ENCODE assay signal across 23 cellular contexts in the genomic region with DNA sequence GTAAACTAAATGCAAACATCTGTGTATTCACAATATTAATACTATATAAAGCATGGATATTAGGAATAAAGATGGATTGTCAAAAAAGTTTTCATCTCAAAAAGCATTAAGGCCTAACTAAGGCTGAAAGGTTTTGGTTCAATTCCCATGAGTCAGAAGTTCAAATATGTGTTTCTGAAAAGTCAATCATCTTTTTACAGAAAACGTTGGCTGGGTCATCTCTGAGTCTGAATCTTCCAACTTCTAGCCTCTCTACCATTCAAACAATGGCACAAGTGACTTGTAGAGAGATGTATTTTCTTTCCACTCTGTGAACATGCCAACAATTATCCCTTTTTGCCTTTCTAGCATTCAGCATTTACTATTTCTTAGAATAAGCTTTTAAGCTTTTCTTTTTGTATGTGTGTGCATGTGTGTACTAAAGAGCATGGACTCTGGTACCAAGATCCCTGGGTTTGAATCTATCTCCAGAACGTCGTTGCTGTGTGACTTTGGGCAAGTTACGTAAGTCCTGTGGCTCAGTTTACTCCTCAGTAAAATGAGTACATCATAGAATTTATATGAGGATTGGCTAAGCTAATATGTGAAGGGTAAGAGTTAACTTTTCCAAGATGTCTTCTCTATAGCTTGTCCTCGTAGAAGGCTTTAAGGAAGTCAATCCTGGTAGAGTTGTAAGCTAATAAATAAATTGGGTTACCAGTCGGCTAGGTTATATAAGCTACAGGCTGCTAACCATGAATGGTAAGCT.
DNase-seq lines count a peak whose midpoint lies in the region; ATAC-seq, FAIRE-seq and TF ChIP-seq lines count a peak whose summit lies in the region.
"Had no signal": no experiment of that assay in that cellular context is flagged by ENCODE, and none has a peak within 500 bp of the region (broad histone marks: within the 10 kb centered on the region; RNA-seq: fewer than 3 reads in every experiment).

No MANE protein-coding gene starts in this region.

- H3K27me3 ChIP-seq in CD8-positive, alpha-beta memory T cell (ENCODE audit: insufficient read depth, low read length, poor library complexity, severe bottlenecking), result no peaks in the 10 kb centered on the region
- H3K27me3 ChIP-seq in K562 (ENCODE audit: control insufficient read depth in 2 of 2, insufficient read depth in 2 of 2, low read length in 2 of 2) (no peaks in the 10 kb centered on the region), right lobe of liver (no peaks in the 10 kb centered on the region), upper lobe of left lung (no peaks in the 10 kb centered on the region)
- H3K27me3 ChIP-seq: BLaER1 had no signal

- WGBS in K562 (ENCODE audit: insufficient coverage, low coverage, missing lambda C conversion rate), result 3% methylated on average over 6 of the region's 6 CpGs
- WGBS in right lobe of liver (ENCODE audit: insufficient coverage, low coverage, low lambda C conversion rate, missing lambda C conversion rate), result 30% methylated on average over 5 of the region's 6 CpGs
- WGBS in upper lobe of left lung, 2 donors, result 71 to 88% methylated on average over 6 of the region's 6 CpGs

- peaks cover 0 to 4% (median 4%) of the 10 kb centered on the region in 3 donors for H3K4me1 Mint-ChIP-seq in CD8-positive, alpha-beta memory T cell
- H3K4me1 Mint-ChIP-seq: B cell; CD4-positive, CD25-positive, alpha-beta regulatory T cell had no signal

- H3K79me2 ChIP-seq in K562 (ENCODE audit: control insufficient read depth, insufficient read depth, low read length), result peaks cover 75% of the 10 kb centered on the region

- ATAC-seq in K562 (peak; percentile 2), right lobe of liver (peak in 3 of 4 donors; percentile 40 to 75 (median 62)), upper lobe of left lung (ENCODE audit: low FRiP score in 2 of 2) (no peak), HG03378 (IDR thresholded peaks at IDR 0.05; ENCODE audit: unreplicated experiment) (no peak)
- ATAC-seq: CD8-positive, alpha-beta T cell; GM12878; GM23338 had no signal

- H3K36me3 Mint-ChIP-seq in CD8-positive, alpha-beta memory T cell, result peaks cover 0 to 3% (median 0%) of the 10 kb centered on the region in 3 donors
- H3K36me3 Mint-ChIP-seq: CD4-positive, CD25-positive, alpha-beta regulatory T cell; CD8-positive, alpha-beta T cell had no signal

- H3K9me3 ChIP-seq in CD8-positive, alpha-beta memory T cell (ENCODE audit: low read length), result no peaks in the 10 kb centered on the region
- H3K9me3 ChIP-seq in K562 (replicated peaks; ENCODE audit: control insufficient read depth, insufficient read depth, low read depth, low read length) (no peaks in the 10 kb centered on the region), right lobe of liver (no peaks in the 10 kb centered on the region), upper lobe of left lung (no peaks in the 10 kb centered on the region)
- H3K9me3 ChIP-seq: BLaER1, HAP-1 had no signal

- peak overlapping the region; percentile 76 to 92 for H3K9ac ChIP-seq in K562 (ENCODE audit: insufficient read depth in 1 of 2, low read depth in 2 of 2, low read length in 2 of 2)
- H3K9ac ChIP-seq: BLaER1 had no signal

- H3K36me3 ChIP-seq in CD8-positive, alpha-beta memory T cell (ENCODE audit: insufficient read depth, low read length), result no peaks in the 10 kb centered on the region
- H3K36me3 ChIP-seq in K562 (ENCODE audit: control insufficient read depth, insufficient read depth, low read length) (peaks cover 40% of the 10 kb centered on the region), right lobe of liver (no peaks in the 10 kb centered on the region), upper lobe of left lung (no peaks in the 10 kb centered on the region)
- H3K36me3 ChIP-seq: BLaER1, HAP-1 had no signal

- CTCF ChIA-PET in CD8-positive, alpha-beta memory T cell (lab: Charles Lee), result no interaction called here
- CTCF ChIA-PET in K562 (lab: Yijun Ruan, JAX; ENCODE audit: low intra/inter-chr PET ratio), result interaction anchor here (0.5 kb wide), 1 partner anchor 1873 kb away, joined by 3 read pairs; no protein-coding TSS in a partner anchor

- TF ChIP-seq POLR2A in K562 (conservative IDR thresholded peaks at IDR 0.05) (no peak), right lobe of liver (IDR thresholded peaks at IDR 0.05) (no peak), upper lobe of left lung (IDR thresholded peaks at IDR 0.05) (no peak)

- H3K27ac Mint-ChIP-seq in CD8-positive, alpha-beta memory T cell, result no peak overlapping the region
- H3K27ac Mint-ChIP-seq: B cell; CD4-positive, CD25-positive, alpha-beta regulatory T cell; CD8-positive, alpha-beta T cell; GM23338; HFFc6 had no signal

- in situ Hi-C loops in K562 (cut with MboI), result loop anchor here (5.0 to 10.0 kb wide), 2 partner anchors 153 to 300 kb away; no protein-coding TSS in a partner anchor

- TF ChIP-seq EP300 in K562 (IDR thresholded peaks at IDR 0.05; ENCODE audit: low read length) (no peak), upper lobe of left lung (IDR thresholded peaks at IDR 0.05) (no peak)

- intact Hi-C loops in K562 (cut with micrococcal nuclease) (loop anchor here (1.0 to 10.0 kb wide), 2 partner anchors 228 to 490 kb away; partner anchors contain the start of gene TSPAN13), right lobe of liver (cut with DNase I) (no loop called here)

- H3K4me2 ChIP-seq in K562 (ENCODE audit: insufficient read depth, low read length), result peak overlapping the region; percentile 87
- H3K4me2 ChIP-seq: BLaER1, GM23338 had no signal

- BruUV-seq in K562 (replicated peaks; lab: Mats Ljungman, UMichigan), result no TSS peak

- H3K4me3 Mint-ChIP-seq in CD8-positive, alpha-beta memory T cell, result no peak overlapping the region
- H3K4me3 Mint-ChIP-seq: B cell; CD4-positive, CD25-positive, alpha-beta regulatory T cell; CD8-positive, alpha-beta T cell; GM23338; HFFc6 had no signal

- no peak overlapping the region for H3K4me3 ChIP-seq in CD8-positive, alpha-beta memory T cell (ENCODE audit: low read length)
- H3K4me3 ChIP-seq in K562, result peak overlapping the region; percentile 49
- no peak overlapping the region for H3K4me3 ChIP-seq in right lobe of liver
- H3K4me3 ChIP-seq in upper lobe of left lung, result no peak overlapping the region
- H3K4me3 ChIP-seq: BLaER1, GM12878, GM23338, HAP-1 had no signal

- DNase-seq in CD8-positive, alpha-beta memory T cell, result no peak
- DNase-seq in K562 (ENCODE audit: extremely low read depth in 1 of 4, low spot score in 3 of 4) (peak in 1 of 4 experiments; percentile 44), iris pigment epithelial cell (ENCODE audit: low read depth) (peak; percentile 16), right lobe of liver (no peak), upper lobe of left lung (no peak), NCI-H2171 treated with DMSO at 0.1 percent for 48 hours (lab: John Stamatoyannopoulos, UW) (no peak), islet precursor cell (no peak)
- DNase-seq: CD4-positive, CD25-positive, alpha-beta regulatory T cell; CD8-positive, alpha-beta T cell; DMS 273 treated with DMSO at 0.1 percent for 48 hours; DMS79; EL; GDM1; HFFc6 had no signal

- no peaks in the 10 kb centered on the region for H3K4me1 ChIP-seq in CD8-positive, alpha-beta memory T cell (ENCODE audit: insufficient read depth, low read length)
- H3K4me1 ChIP-seq in K562 (replicated peaks in 1 of 2; ENCODE audit: control insufficient read depth in 2 of 2, insufficient read depth in 2 of 2, low read length in 2 of 2), result peaks cover 5 to 27% of the 10 kb centered on the region in 2 experiments; a peak in 4 of 5 replicates
- peaks cover 0 to 15% (median 3%) of the 10 kb centered on the region in 4 donors for H3K4me1 ChIP-seq in right lobe of liver
- H3K4me1 ChIP-seq in upper lobe of left lung, result no peaks in the 10 kb centered on the region
- H3K4me1 ChIP-seq: BLaER1, HAP-1 had no signal

- no peak for FAIRE-seq in K562 (lab: Jason Lieb, UNC)
- FAIRE-seq: D721Med, GM12878, GM19239 had no signal

- H4K20me1 ChIP-seq in K562 (replicated peaks; ENCODE audit: control insufficient read depth, insufficient read depth, low read length), result no peaks in the 10 kb centered on the region
- H4K20me1 ChIP-seq: BLaER1 had no signal

- TF ChIP-seq RAD21 in K562 (CRISPR knock-in tag; conservative IDR thresholded peaks at IDR 0.05 in 1 of 2, IDR thresholded peaks at IDR 0.05 in 1 of 2), result no peak

- H3K27ac ChIP-seq in CD8-positive, alpha-beta memory T cell (ENCODE audit: low read depth, low read length), result peak overlapping the region; percentile 49
- peak overlapping the region; percentile 93 for H3K27ac ChIP-seq in K562 (ENCODE audit: extremely low read depth, low read depth, low read length)
- peak overlapping the region; percentile 35 to 59 (median 52) for H3K27ac ChIP-seq in right lobe of liver
- no peak overlapping the region for H3K27ac ChIP-seq in upper lobe of left lung
- H3K27ac ChIP-seq: BLaER1, C4-2B had no signal

- H3K9me3 Mint-ChIP-seq in CD8-positive, alpha-beta memory T cell, result no peaks in the 10 kb centered on the region
- H3K9me3 Mint-ChIP-seq: CD8-positive, alpha-beta T cell; GM23338; HFFc6 had no signal

- H3K9me1 ChIP-seq in K562 (ENCODE audit: control insufficient read depth, insufficient read depth, low read length), result no peaks in the 10 kb centered on the region

- POLR2A ChIA-PET in CD8-positive, alpha-beta memory T cell (lab: Charles Lee), result no interaction called here
- POLR2A ChIA-PET in K562 (lab: Yijun Ruan, JAX), result no interaction called here

- TF ChIP-seq CTCF in K562 (IDR thresholded peaks at IDR 0.05 in 2 of 3, conservative IDR thresholded peaks at IDR 0.05 in 1 of 3; ENCODE audit: insufficient read depth in 2 of 3, low read depth in 1 of 3, low read length in 3 of 3) (no peak), right lobe of liver (IDR thresholded peaks at IDR 0.05) (no peak), upper lobe of left lung (IDR thresholded peaks at IDR 0.05) (no peak)

- H3K27me3 Mint-ChIP-seq in CD8-positive, alpha-beta memory T cell, result no peaks in the 10 kb centered on the region
- H3K27me3 Mint-ChIP-seq: B cell; CD4-positive, CD25-positive, alpha-beta regulatory T cell had no signal

- H2AFZ ChIP-seq in K562 (ENCODE audit: low read depth, low read length), result no peak overlapping the region
- H2AFZ ChIP-seq: GM23338 had no signal

Comparison
In these comparisons a context has a peak if more than half of its experiments do, and no peak if none do; other contexts are left out.
1. H3K27ac ChIP-seq: peak in CD8-positive, alpha-beta memory T cell (single experiment), K562 (single experiment) and right lobe of liver (3 of 3); none in upper lobe of left lung (0 of 4).
2. ATAC-seq: peak in K562 (single experiment) and right lobe of liver (3 of 4); none in upper lobe of left lung (0 of 2) and HG03378 (single experiment).